In genomic region chr20:62485062-62485700, GRCh38 we compare ENCODE assay signal across 16 cellular contexts. TPM values are rescaled to one million over a fixed set of nuclear protein-coding genes. Genes with fewer than 3 reads are reported as not detected.
DNase-seq lines count a peak whose midpoint lies in the region; ATAC-seq, FAIRE-seq and TF ChIP-seq lines count a peak whose summit lies in the region.
"Had no signal": no experiment of that assay in that cellular context is flagged by ENCODE, and none has a peak within 500 bp of the region (broad histone marks: within the 10 kb centered on the region; RNA-seq: fewer than 3 reads in every experiment).

No MANE protein-coding gene starts in this region.

- H4K20me1 ChIP-seq in PC-3 (ENCODE audit: low read length), result no peaks in the 10 kb centered on the region

- no peak for DNase-seq in A549 (ENCODE audit: low read depth in 1 of 2, low spot score in 1 of 2)
- peak; percentile 22 for DNase-seq in PC-3
- peak; percentile 57 for DNase-seq in glomerular visceral epithelial cell (ENCODE audit: extremely low spot score)
- peak; percentile 51 for DNase-seq in myocyte (ENCODE audit: low read depth)
- DNase-seq: activated CD4-positive, alpha-beta T cell treated with anti-CD3 and anti-CD28 coated beads for 4 hours; activated effector memory CD4-positive, alpha-beta T cell treated with Interleukin-2 at 50 U/mL for 16 hours; caudate nucleus; DMS53; NCI-H774; stimulated activated CD4-positive, alpha-beta T cell treated with anti-CD3 and anti-CD28 coated beads, Interleukin-4, amount 100 ng/mL, for 4 hours had no signal

- no peak overlapping the region for H3K27ac ChIP-seq in A549
- H3K27ac ChIP-seq in PC-3 (ENCODE audit: low read length), result no peak overlapping the region

- intact Hi-C loops in PC-3 (cut with micrococcal nuclease), result loop anchor here (5.0 kb wide), 1 partner anchor 73 kb away; no protein-coding TSS in a partner anchor

- no peaks in the 10 kb centered on the region for H3K79me2 ChIP-seq in PC-3 (ENCODE audit: low read length)

- ATAC-seq in A549, result peak; percentile 30 to 68; a peak in 4 of 6 replicates
- ATAC-seq in PC-3, result peak; percentile 50
- ATAC-seq in GM18858 (IDR thresholded peaks at IDR 0.05; ENCODE audit: unreplicated experiment), result no peak
- no peak for ATAC-seq in GM18498 (IDR thresholded peaks at IDR 0.05; ENCODE audit: unreplicated experiment)
- ATAC-seq in HG03439 (IDR thresholded peaks at IDR 0.05; ENCODE audit: unreplicated experiment), result no peak
- ATAC-seq in GM19455 (IDR thresholded peaks at IDR 0.05; ENCODE audit: unreplicated experiment), result no peak

- H3K27me3 ChIP-seq in PC-3 (ENCODE audit: low read length), result no peaks in the 10 kb centered on the region

- no TSS peak for BruUV-seq in PC-3 (replicated peaks; lab: Mats Ljungman, UMichigan)

- no peak for TF ChIP-seq EP300 in A549 (IDR thresholded peaks at IDR 0.05)

- peak overlapping the region; percentile 49 for H2AFZ ChIP-seq in PC-3 (ENCODE audit: low read length)

- TF ChIP-seq POLR2A in A549 (IDR thresholded peaks at IDR 0.05; ENCODE audit: low read length), result no peak

- H3K9me3 ChIP-seq in A549 (no peaks in the 10 kb centered on the region), PC-3 (ENCODE audit: low read length) (no peaks in the 10 kb centered on the region)

- no peak for TF ChIP-seq RAD21 in A549 (conservative IDR thresholded peaks at IDR 0.05 in 1 of 2, IDR thresholded peaks at IDR 0.05 in 1 of 2)

- TF ChIP-seq CTCF in A549 (IDR thresholded peaks at IDR 0.05) (no peak), PC-3 (conservative IDR thresholded peaks at IDR 0.05; ENCODE audit: low read depth, low read length) (no peak)

- 20% methylated on average over 7 of the region's 21 CpGs for WGBS in A549 (ENCODE audit: missing lambda C conversion rate)

- no peaks in the 10 kb centered on the region for H3F3A ChIP-seq in PC-3 (ENCODE audit: low read length, unreplicated experiment)

- H3K4me2 ChIP-seq in A549 (peak overlapping the region; percentile 34; the same call in 1 of the 3 replicates), PC-3 (ENCODE audit: low read length) (peak overlapping the region; percentile 57)

- H3K9me2 ChIP-seq in PC-3 (replicated peaks; ENCODE audit: low read length), result no peaks in the 10 kb centered on the region

- CTCF ChIA-PET in A549 (lab: Yijun Ruan, JAX) (interaction anchor here (1.4 to 2.5 kb wide), 2 partner anchors 11 to 14 kb away, joined by 5 to 8 read pairs; no protein-coding TSS in a partner anchor), PC-3 (lab: Charles Lee) (no interaction called here)

- no peak overlapping the region for H3K4me3 ChIP-seq in A549
- peak overlapping the region; percentile 19; the same call in 1 of the 2 replicates for H3K4me3 ChIP-seq in PC-3 (ENCODE audit: low read length)

- peaks cover 13% of the 10 kb centered on the region for H3K4me1 ChIP-seq in A549
- peaks cover 28% of the 10 kb centered on the region for H3K4me1 ChIP-seq in PC-3 (ENCODE audit: insufficient read depth, low read length)

- FAIRE-seq in A549 (lab: Jason Lieb, UNC), result no peak

- POLR2A ChIA-PET in A549 (lab: Yijun Ruan, JAX) (no interaction called here), PC-3 (lab: Charles Lee; ENCODE audit: unreplicated experiment) (no interaction called here)

- H3K36me3 ChIP-seq in PC-3 (ENCODE audit: low read depth, low read length), result no peaks in the 10 kb centered on the region

- H3K9ac ChIP-seq in PC-3 (ENCODE audit: low read length), result no peak overlapping the region

TF ChIP-seq in A549, 52 proteins besides CTCF, POLR2A, EP300 and RAD21:
- no peak for TF ChIP-seq NPAS2 (CRISPR knock-in tag; IDR thresholded peaks at IDR 0.05; ENCODE audit: borderline replicate concordance)
- TF ChIP-seq CHD4 (IDR thresholded peaks at IDR 0.05; ENCODE audit: borderline replicate concordance), result no peak
- no peak for TF ChIP-seq MYC (IDR thresholded peaks at IDR 0.05; ENCODE audit: borderline replicate concordance, low read length)
- no peak for TF ChIP-seq ATOH8 (CRISPR knock-in tag; IDR thresholded peaks at IDR 0.05; ENCODE audit: low read depth)
- no peak for TF ChIP-seq JUNB (IDR thresholded peaks at IDR 0.05)
- no peak for TF ChIP-seq HES2 (IDR thresholded peaks at IDR 0.05)
- TF ChIP-seq POLR2AphosphoS2 (conservative IDR thresholded peaks at IDR 0.05; ENCODE audit: low read length), result no peak
- TF ChIP-seq ESRRA (IDR thresholded peaks at IDR 0.05; ENCODE audit: borderline replicate concordance, low read length), result no peak
- no peak for TF ChIP-seq RFX5 (IDR thresholded peaks at IDR 0.05)
- no peak for TF ChIP-seq ZSCAN20 (CRISPR knock-in tag; IDR thresholded peaks at IDR 0.05)
- no peak for TF ChIP-seq RCOR1 (IDR thresholded peaks at IDR 0.05; ENCODE audit: low read depth, low read length)
- TF ChIP-seq GATA3 (IDR thresholded peaks at IDR 0.05; ENCODE audit: borderline replicate concordance), result no peak
- no peak for TF ChIP-seq FOSB (CRISPR knock-in tag; IDR thresholded peaks at IDR 0.05)

RNA-seq across cellular contexts. Expression of gene GATA5, which starts 9.4 kb away (rescaled TPM):
- polyA plus RNA-seq in A549 (2011; rRNA removed) (0.21 and 0.22 TPM in 2 replicates), A549 (2017; fragmentation: RNase III; extraction: RNeasy Plus Mini Kit Qiagen cat#74134 plus additional on column Dnase treatment) (0.45 to 0.82 TPM (median 0.72 TPM) in 3 replicates)
- polyA plus RNA-seq in A549 (2012; cell fraction: cytosol; rRNA removed), result 0.32 and 0.52 TPM in 2 replicates
- 0.28 and 0.49 TPM in 2 replicates for polyA plus RNA-seq in A549 (2012; cell fraction: nucleus; rRNA removed)
- polyA minus RNA-seq in A549 (2011; rRNA and poly(A)+ RNA removed), result 0.29 TPM in 2 replicates
- total RNA-seq in PC-3 (2014; rRNA removed) (0.18 and 0.46 TPM in 2 replicates), myocyte (not detected in 2 replicates)
- not detected for polyA plus RNA-seq in myocyte (2012)
- total RNA-seq: A673, epithelial cell of proximal tubule had no signal

RNA-seq across cellular contexts. Expression of gene RBBP8NL, which starts 57.8 kb away (rescaled TPM):
- not detected in 2 replicates for polyA plus RNA-seq in A549 (2011; rRNA removed)
- not detected in 2 replicates for polyA plus RNA-seq in A549 (2012; cell fraction: cytosol; rRNA removed)
- polyA plus RNA-seq in A549 (2012; cell fraction: nucleus; rRNA removed), result not detected in 2 replicates
- not detected in 3 replicates for polyA plus RNA-seq in A549 (2017; fragmentation: RNase III; extraction: RNeasy Plus Mini Kit Qiagen cat#74134 plus additional on column Dnase treatment)
- not detected in 2 replicates for polyA minus RNA-seq in A549 (2011; rRNA and poly(A)+ RNA removed)
- 9.3 and 9.4 TPM in 2 replicates for total RNA-seq in PC-3 (2014; rRNA removed)
- 0.05 and 0.10 TPM in 2 replicates for total RNA-seq in myocyte
- not detected for polyA plus RNA-seq in myocyte (2012)
- total RNA-seq: A673 had no signal

Comparison
In these comparisons a context has a peak if more than half of its experiments do, and no peak if none do; other contexts are left out.
1. ATAC-seq: peak in A549 (2 of 2) and PC-3 (single experiment); none in GM18858 (single experiment), GM18498 (single experiment), HG03439 (single experiment) and GM19455 (single experiment).
2. DNase-seq: peak in PC-3 (single experiment), glomerular visceral epithelial cell (single experiment) and myocyte (single experiment); none in A549 (0 of 2).